In genomic region chr5:66945389-66946349, GRCh38 we compare ENCODE assay signal across 8 cellular contexts.
DNase-seq lines count a peak whose midpoint lies in the region; ATAC-seq, FAIRE-seq and TF ChIP-seq lines count a peak whose summit lies in the region.

No MANE protein-coding gene starts in this region.

- H3K4me2 ChIP-seq in A549 = peak overlapping the region; percentile 49

- peaks cover 3% of the 10 kb centered on the region for H3K27me3 Mint-ChIP-seq in activated B cell treated with CpG ODN at 0.5 μM for 24 hours
- peaks cover 2% of the 10 kb centered on the region for H3K27me3 Mint-ChIP-seq in CD8-positive, alpha-beta T cell (ENCODE audit: low read depth)

- TF ChIP-seq POLR2A in A549 (IDR thresholded peaks at IDR 0.05; ENCODE audit: low read length) (no peak), erythroblast (IDR thresholded peaks at IDR 0.05; ENCODE audit: low read length) (no peak)

- 37% methylated on average over 7 of the region's 7 CpGs for WGBS in A549 (ENCODE audit: missing lambda C conversion rate)

- H3K27me3 ChIP-seq in CD8-positive, alpha-beta T cell (ENCODE audit: insufficient read depth, low read length) = no peaks in the 10 kb centered on the region

- no peaks in the 10 kb centered on the region for H3K36me3 ChIP-seq in CD8-positive, alpha-beta T cell (ENCODE audit: insufficient read depth, low read length)

- H3K4me1 ChIP-seq in A549 = peaks cover 9% of the 10 kb centered on the region; the same call in 2 of the 3 replicates
- no peaks in the 10 kb centered on the region for H3K4me1 ChIP-seq in CD8-positive, alpha-beta T cell (ENCODE audit: insufficient read depth, low read length)

- H3K9me3 ChIP-seq in A549 = no peaks in the 10 kb centered on the region; the same call in 2 of the 3 replicates
- no peaks in the 10 kb centered on the region for H3K9me3 ChIP-seq in CD8-positive, alpha-beta T cell (ENCODE audit: low read length)

- FAIRE-seq in A549 (lab: Jason Lieb, UNC) = peak; percentile 68

- TF ChIP-seq EP300 in A549 (IDR thresholded peaks at IDR 0.05) = no peak

- CTCF ChIA-PET in A549 (lab: Yijun Ruan, JAX) (interaction anchor here (1.1 to 1.5 kb wide), 2 partner anchors 33 to 42 kb away, joined by 3 to 4 read pairs; no protein-coding TSS in a partner anchor), activated B cell treated with CpG ODN at 0.5 μM for 24 hours (lab: Charles Lee) (no interaction called here)
- CTCF ChIA-PET in CD8-positive, alpha-beta T cell (lab: Charles Lee) = no interaction called here

- no peaks in the 10 kb centered on the region for H3K36me3 Mint-ChIP-seq in activated B cell treated with CpG ODN at 0.5 μM for 24 hours (ENCODE audit: low read depth)
- no peaks in the 10 kb centered on the region for H3K36me3 Mint-ChIP-seq in CD8-positive, alpha-beta T cell

- POLR2A ChIA-PET in A549 (lab: Yijun Ruan, JAX) = no interaction called here
- POLR2A ChIA-PET in activated B cell treated with CpG ODN at 0.5 μM for 24 hours (lab: Charles Lee) = no interaction called here
- POLR2A ChIA-PET in CD8-positive, alpha-beta T cell (lab: Charles Lee) = no interaction called here

- DNase-seq in A549 (ENCODE audit: low read depth in 1 of 2, low spot score in 1 of 2) = no peak
- no peak for DNase-seq in activated B cell treated with CpG ODN at 0.5 μM for 24 hours
- DNase-seq in erythroblast (lab: John Stamatoyannopoulos, UW) = no peak
- no peak for DNase-seq in NCI-H1417 treated with DMSO at 0.1 percent for 48 hours (lab: John Stamatoyannopoulos, UW)
- no peak for DNase-seq in DMS 273 treated with DMSO at 0.1 percent for 48 hours (lab: John Stamatoyannopoulos, UW)
- no peak for DNase-seq in CD8-positive, alpha-beta T cell

- no peak for TF ChIP-seq CTCF in A549 (IDR thresholded peaks at IDR 0.05)
- no peak for TF ChIP-seq CTCF in activated B cell treated with CpG ODN at 0.5 μM for 24 hours (IDR thresholded peaks at IDR 0.05)
- no peak for TF ChIP-seq CTCF in CD8-positive, alpha-beta T cell (IDR thresholded peaks at IDR 0.05)

- H3K4me3 ChIP-seq in A549 = no peak overlapping the region
- H3K4me3 ChIP-seq in CD8-positive, alpha-beta T cell (ENCODE audit: low read depth, low read length) = no peak overlapping the region

- no peak overlapping the region for H3K27ac ChIP-seq in A549
- H3K27ac ChIP-seq in CD8-positive, alpha-beta T cell (ENCODE audit: low read depth, low read length) = no peak overlapping the region

- TF ChIP-seq RAD21 in A549 (conservative IDR thresholded peaks at IDR 0.05 in 1 of 2, IDR thresholded peaks at IDR 0.05 in 1 of 2) = no peak

- H3K27ac Mint-ChIP-seq in activated B cell treated with CpG ODN at 0.5 μM for 24 hours = no peak overlapping the region
- no peak overlapping the region for H3K27ac Mint-ChIP-seq in CD8-positive, alpha-beta T cell

- no peaks in the 10 kb centered on the region for H3K9me3 Mint-ChIP-seq in activated B cell treated with CpG ODN at 0.5 μM for 24 hours
- no peaks in the 10 kb centered on the region for H3K9me3 Mint-ChIP-seq in CD8-positive, alpha-beta T cell

- intact Hi-C loops in activated B cell treated with CpG ODN at 0.5 μM for 24 hours (cut with micrococcal nuclease) = no loop called here
- intact Hi-C loops in CD8-positive, alpha-beta T cell (cut with DNase I, micrococcal nuclease) = no loop called here

- peak in 1 of 2 experiments; percentile 63; a peak in 3 of 6 replicates for ATAC-seq in A549
- ATAC-seq in GM18870 (IDR thresholded peaks at IDR 0.05; ENCODE audit: unreplicated experiment) = peak; percentile 97
- ATAC-seq in HG02852 (IDR thresholded peaks at IDR 0.05; ENCODE audit: unreplicated experiment) = peak; percentile 97
- peak; percentile 50 for ATAC-seq in activated B cell treated with CpG ODN at 0.5 μM for 24 hours (ENCODE audit: low read depth)
- ATAC-seq in CD8-positive, alpha-beta T cell = no peak

- no peak overlapping the region for H3K4me3 Mint-ChIP-seq in activated B cell treated with CpG ODN at 0.5 μM for 24 hours
- no peak overlapping the region for H3K4me3 Mint-ChIP-seq in CD8-positive, alpha-beta T cell

- H3K4me1 Mint-ChIP-seq in activated B cell treated with CpG ODN at 0.5 μM for 24 hours = peaks cover 2% of the 10 kb centered on the region
- H3K4me1 Mint-ChIP-seq in CD8-positive, alpha-beta T cell (ENCODE audit: low read depth) = no peaks in the 10 kb centered on the region

TF ChIP-seq in A549, 52 proteins besides CTCF, POLR2A, EP300 and RAD21:
- TF ChIP-seq HDAC2 (IDR thresholded peaks at IDR 0.05) = no peak
- no peak for TF ChIP-seq FOSL2 (IDR thresholded peaks at IDR 0.05)
- peak; percentile 68 for TF ChIP-seq FOSL2 (CRISPR knock-in tag; IDR thresholded peaks at IDR 0.05)
- TF ChIP-seq CBX2 (IDR thresholded peaks at IDR 0.05; ENCODE audit: borderline replicate concordance, low read depth) = no peak
- no peak for TF ChIP-seq ZNF302 (CRISPR knock-in tag; IDR thresholded peaks at IDR 0.05)
- TF ChIP-seq RNF2 (IDR thresholded peaks at IDR 0.05; ENCODE audit: borderline replicate concordance, low read depth) = no peak
- TF ChIP-seq NFE2L2 (conservative IDR thresholded peaks at IDR 0.05; ENCODE audit: low read length) = no peak
- TF ChIP-seq REST (IDR thresholded peaks at IDR 0.05) = no peak
